Comparison of ENCODE assay signal across 16 cellular contexts in the genomic region with DNA sequence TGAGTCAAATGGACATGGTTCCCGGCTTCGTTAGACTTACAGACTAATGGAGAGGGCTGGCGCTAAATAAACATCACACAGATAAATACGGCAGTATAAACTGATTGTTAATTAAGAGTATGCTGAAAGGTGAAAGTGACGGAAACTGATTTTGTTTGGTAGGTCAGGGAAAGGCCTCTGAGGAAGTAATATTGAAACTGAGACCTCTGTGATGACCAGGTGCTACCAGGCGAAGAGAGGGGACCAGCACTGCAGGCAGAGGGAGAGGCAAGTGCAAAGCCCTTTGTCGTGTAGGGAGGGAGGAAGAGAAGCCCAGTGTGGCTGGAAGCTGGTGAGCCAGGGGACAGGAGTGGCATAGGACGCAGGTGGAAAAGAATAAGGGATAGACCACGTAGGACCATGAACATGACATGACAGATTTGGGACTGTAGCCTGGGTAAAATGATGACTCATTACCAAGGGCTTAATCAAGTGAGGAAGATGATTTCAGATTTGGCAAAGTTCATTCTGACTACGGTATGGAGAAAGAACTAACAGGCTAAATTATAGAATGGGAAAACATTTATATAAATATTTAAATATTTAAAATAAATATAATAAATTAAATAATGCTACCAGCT.
"Had no signal": no experiment of that assay in that cellular context is flagged by ENCODE, and none has a peak within 500 bp of the region (broad histone marks: within the 10 kb centered on the region; RNA-seq: fewer than 3 reads in every experiment).

No MANE protein-coding gene starts in this region.

- H3K36me3 ChIP-seq: esophagus muscularis mucosa, neural progenitor cell, suprapubic skin, transverse colon, WERI-Rb-1 had no signal

- DNase-seq: activated CD4-positive, alpha-beta T cell treated with anti-CD3 and anti-CD28 coated beads for 1 hour; activated CD8-positive, alpha-beta memory T cell treated with anti-CD3 and anti-CD28 coated beads for 24 hours; activated effector memory CD4-positive, alpha-beta T cell treated with anti-CD3 and anti-CD28 coated beads, Interleukin-2, amount 50 U/mL, for 16 hours; activated T-cell treated with anti-CD3 and anti-CD28 coated beads, Interleukin-2, amount 50 U/mL, for 72 hours; effector CD8-positive, alpha-beta T cell; stimulated activated CD4-positive, alpha-beta T cell treated with anti-CD3 and anti-CD28 coated beads, Interleukin-12 subunit alpha, Interleukin-12 subunit beta, amount 100 ng/mL, for 4 hours; stimulated activated CD4-positive, alpha-beta T cell treated with anti-CD3 and anti-CD28 coated beads, Interleukin-1b, Interleukin-23, amount 100 ng/mL, for 48 hours; stimulated activated CD8-positive, alpha-beta memory T cell treated with anti-CD3 and anti-CD28 coated beads, Interleukin-4, amount 100 ng/mL, for 48 hours; stimulated activated naive CD4-positive, alpha-beta T cell treated with Interleukin-2 at 50 U/mL for 16 hours; T-helper 2 cell; transverse colon; WERI-Rb-1 had no signal

- H3K27ac ChIP-seq: esophagus muscularis mucosa, neural progenitor cell, suprapubic skin, transverse colon, WERI-Rb-1 had no signal

- H3K4me2 ChIP-seq: neural progenitor cell had no signal

- H3K4me1 ChIP-seq: esophagus muscularis mucosa, suprapubic skin, transverse colon had no signal

- H3K4me3 ChIP-seq: esophagus muscularis mucosa, neural progenitor cell, suprapubic skin, transverse colon had no signal

- ATAC-seq: activated T-cell treated with anti-CD3 and anti-CD28 coated beads, Interleukin-2, amount 50 U/mL, for 72 hours had no signal

- H2AFZ ChIP-seq: neural progenitor cell had no signal

- H3K9ac ChIP-seq: neural progenitor cell had no signal

- H3K27me3 ChIP-seq: esophagus muscularis mucosa, neural progenitor cell, suprapubic skin, transverse colon had no signal

- H3K9me3 ChIP-seq: esophagus muscularis mucosa, suprapubic skin, transverse colon had no signal

- FAIRE-seq: bronchial epithelial cell had no signal
